8 cellular contexts compared by ENCODE assay signal in genomic region chr17:57256708-57257112, GRCh38. TPM values are rescaled to one million over a fixed set of nuclear protein-coding genes. Genes with fewer than 3 reads are reported as not detected.
DNase-seq lines count a peak whose midpoint lies in the region; ATAC-seq and TF ChIP-seq lines count a peak whose summit lies in the region.

No MANE protein-coding gene starts in this region.

- TF ChIP-seq CTCF in chondrocyte (IDR thresholded peaks at IDR 0.05), result no peak
- no peak for TF ChIP-seq CTCF in lower leg skin (IDR thresholded peaks at IDR 0.05)

- peaks cover 1% of the 10 kb centered on the region for H3K36me3 Mint-ChIP-seq in chondrocyte (ENCODE audit: low read depth)

- H3K27me3 Mint-ChIP-seq in chondrocyte (ENCODE audit: low read depth), result no peaks in the 10 kb centered on the region

- ATAC-seq in GM19023 (IDR thresholded peaks at IDR 0.05; ENCODE audit: unreplicated experiment), result peak; percentile 22
- peak; percentile 17 for ATAC-seq in HG03159 (IDR thresholded peaks at IDR 0.05; ENCODE audit: unreplicated experiment)
- ATAC-seq in HG03097 (IDR thresholded peaks at IDR 0.05; ENCODE audit: low FRiP score, unreplicated experiment), result no peak

- DNase-seq in T-helper 2 cell, result peak in 4 of 5 experiments; percentile 11 to 64 (median 36)
- DNase-seq in chondrocyte (ENCODE audit: low spot score), result no peak
- DNase-seq in lower leg skin (ENCODE audit: low spot score in 2 of 2), result no peak
- peak; percentile 33 to 69 (median 56) for DNase-seq in stimulated activated naive CD4-positive, alpha-beta T cell (lab: John Stamatoyannopoulos, UW)
- no peak for DNase-seq in NCI-H526 treated with DMSO at 0.1 percent for 48 hours (lab: John Stamatoyannopoulos, UW)

- peaks cover 21% of the 10 kb centered on the region for H3K4me1 Mint-ChIP-seq in chondrocyte (ENCODE audit: low read depth)

- WGBS in lower leg skin, 2 donors, result 0 to 1% methylated on average over 29 to 34 of the region's 36 CpGs

- H3K4me3 Mint-ChIP-seq in chondrocyte (ENCODE audit: unreplicated experiment), result peak overlapping the region; percentile 81

- intact Hi-C loops in lower leg skin (cut with DNase I; ENCODE audit: low total_unique reads), result no loop called here

- H3K4me3 ChIP-seq in lower leg skin (ENCODE audit: low read depth, poor library complexity, severe bottlenecking), result peak overlapping the region; percentile 63

- no peak for TF ChIP-seq POLR2A in lower leg skin (IDR thresholded peaks at IDR 0.05)

- H3K9me3 Mint-ChIP-seq in chondrocyte (ENCODE audit: low read depth), result no peaks in the 10 kb centered on the region

- no peak overlapping the region for H3K27ac Mint-ChIP-seq in chondrocyte (ENCODE audit: unreplicated experiment)

RNA-seq across cellular contexts. Expression of gene MSI2, which starts 0.4 kb away (rescaled TPM):
- 23.1 to 55.2 TPM (median 25.5 TPM) in 3 replicates for total RNA-seq in chondrocyte
- 10 to 100 TPM in 3 of 4 donors, 1 to 10 TPM in 1; 9.9 to 18.5 (median 13.8) TPM for total RNA-seq in lower leg skin

Comparison
In these comparisons a context has a peak if more than half of its experiments do, and no peak if none do; other contexts are left out.
1. DNase-seq: peak in T-helper 2 cell (4 of 5) and stimulated activated naive CD4-positive, alpha-beta T cell (6 of 6); none in chondrocyte (single experiment), lower leg skin (0 of 2) and NCI-H526 treated with DMSO at 0.1 percent for 48 hours (single experiment).